9 cellular contexts compared by ENCODE assay signal in the genomic region with DNA sequence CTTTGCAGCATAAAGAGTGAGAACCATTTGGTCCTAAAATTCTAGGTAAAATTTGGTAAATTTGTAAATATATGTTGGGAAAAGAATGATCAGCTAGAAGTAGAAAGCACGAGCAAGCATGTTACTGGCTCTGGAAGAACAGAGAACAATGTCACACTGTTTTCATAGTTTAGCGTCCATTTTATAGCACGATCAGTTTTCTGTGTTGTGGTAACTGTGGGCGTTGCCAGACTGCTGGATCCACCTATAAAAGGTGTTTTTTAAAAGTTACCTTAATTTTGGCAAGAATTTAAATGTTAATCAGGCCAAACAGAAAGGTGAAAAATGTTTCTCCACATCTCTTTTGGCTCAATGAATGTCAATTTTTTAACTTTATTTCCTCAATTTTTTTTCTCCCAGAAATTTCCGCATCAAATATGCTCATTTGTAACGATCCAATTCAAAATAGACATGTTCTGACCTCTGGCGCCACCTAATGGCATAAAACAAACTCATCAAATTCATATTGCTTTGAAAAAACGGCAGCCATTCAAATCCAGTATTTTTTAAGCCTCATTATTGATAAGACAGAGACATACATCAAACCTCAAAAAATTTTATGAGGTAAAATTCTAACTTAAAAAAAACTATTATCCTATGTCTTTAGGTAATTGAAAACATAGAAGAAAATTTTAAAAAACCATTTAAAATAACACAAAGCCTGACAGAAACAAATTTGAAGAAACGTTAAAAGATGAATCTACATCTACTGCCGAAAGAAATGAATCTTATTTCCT. TPM values are rescaled to one million over a fixed set of nuclear protein-coding genes. Genes with fewer than 3 reads are reported as not detected.
A peak's percentile ranks its signal among the peaks of the same experiment; 100 is the strongest.
DNase-seq lines count a peak whose midpoint lies in the region; ATAC-seq and TF ChIP-seq lines count a peak whose summit lies in the region.
"Had no signal": no experiment of that assay in that cellular context is flagged by ENCODE, and none has a peak within 500 bp of the region (broad histone marks: within the 10 kb centered on the region; RNA-seq: fewer than 3 reads in every experiment).

No MANE protein-coding gene starts in this region.

- H3K27me3 ChIP-seq in H9 (ENCODE audit: insufficient read depth, low read length) (no peaks in the 10 kb centered on the region), aorta (ENCODE audit: control insufficient read depth in 1 of 2, insufficient read depth in 2 of 2, low read length in 1 of 2) (no peaks in the 10 kb centered on the region)

- no peak overlapping the region for H3K4me3 Mint-ChIP-seq in H9

- no peak overlapping the region for H3K9ac ChIP-seq in H9 (ENCODE audit: extremely low read depth, insufficient read length, low read length)

- WGBS in H9 (ENCODE audit: extremely low coverage, insufficient read length, low lambda C conversion rate): no CpG with 5 or more reads among the region's 10 CpGs
- 46% methylated on average over 10 of the region's 10 CpGs for WGBS in aorta, 2 donors

- intact Hi-C loops in aorta (cut with DNase I): loop anchor here in 1 of 2 donors (2.0 kb wide), 1 partner anchor 72 kb away; no protein-coding TSS in a partner anchor

- no peak overlapping the region for H3K56ac ChIP-seq in H9 (ENCODE audit: insufficient read length, low read depth, low read length)

- peak; percentile 76 for ATAC-seq in left lobe of liver
- no peak for ATAC-seq in HG03045 (IDR thresholded peaks at IDR 0.05; ENCODE audit: unreplicated experiment)
- ATAC-seq in aorta (ENCODE audit: low FRiP score): no peak

- H2BK20ac ChIP-seq in H9 (ENCODE audit: low read depth, low read length, poor library complexity, severe bottlenecking): no peak overlapping the region

- no peaks in the 10 kb centered on the region for H3K79me2 ChIP-seq in H9 (ENCODE audit: insufficient read depth, low read length)

- H2BK120ac ChIP-seq in H9 (ENCODE audit: low read depth, low read length, poor library complexity, severe bottlenecking): no peak overlapping the region

- no peak overlapping the region for H3K27ac Mint-ChIP-seq in H9

- DNase-seq in COLO829 (ENCODE audit: low spot score) (peak; percentile 51), H9 (no peak), NCI-H446 (lab: John Stamatoyannopoulos, UW) (peak; percentile 8 to 76), astrocyte of the hippocampus (ENCODE audit: low read depth, low spot score) (peak; percentile 69), left lobe of liver (ENCODE audit: low spot score) (no peak), aorta (no peak)
- no peak for DNase-seq in activated CD8-positive, alpha-beta memory T cell treated with anti-CD3 and anti-CD28 coated beads, Interleukin-2, amount 50 U/mL, for 4 hours

- H3K27ac ChIP-seq in H9 (ENCODE audit: insufficient read length, low read depth, low read length): no peak overlapping the region
- no peak overlapping the region for H3K27ac ChIP-seq in aorta (ENCODE audit: low read depth in 1 of 2, low read length in 2 of 2)

- H3K4ac ChIP-seq in H9 (ENCODE audit: low read depth, low read length): no peak overlapping the region

- H3K27me3 Mint-ChIP-seq in H9 (ENCODE audit: low read depth): no peaks in the 10 kb centered on the region

- H2BK5ac ChIP-seq in H9 (ENCODE audit: insufficient read length, low read length): no peak overlapping the region

- no peaks in the 10 kb centered on the region for H3K9me3 Mint-ChIP-seq in H9

- H2AK5ac ChIP-seq in H9 (ENCODE audit: insufficient read length, low read length): no peak overlapping the region

- TF ChIP-seq CTCF in H9 (conservative IDR thresholded peaks at IDR 0.05): peak; percentile 81

- H3K9me3 ChIP-seq in H9 (ENCODE audit: control insufficient read depth, low read depth, low read length): no peaks in the 10 kb centered on the region
- no peaks in the 10 kb centered on the region for H3K9me3 ChIP-seq in aorta (ENCODE audit: control insufficient read depth, low read length)

- no peak overlapping the region for H4K8ac ChIP-seq in H9 (replicated peaks; ENCODE audit: insufficient read length, low read depth, low read length)

- H3K36me3 Mint-ChIP-seq in H9 (ENCODE audit: insufficient read depth in 1 of 3, low read depth in 3 of 3): peaks cover 0 to 15% (median 5%) of the 10 kb centered on the region in 3 experiments; a peak in 4 of 7 replicates

- no peak overlapping the region for H3T11ph ChIP-seq in H9 (ENCODE audit: low read length)

- no peak overlapping the region for H2BK15ac ChIP-seq in H9 (ENCODE audit: low read depth, low read length)

- H3K4me1 Mint-ChIP-seq in H9: peaks cover 0 to 11% of the 10 kb centered on the region in 2 experiments; a peak in 1 of 4 replicates

- H2AFZ ChIP-seq in H9 (ENCODE audit: low read length): no peak overlapping the region

- no peaks in the 10 kb centered on the region for H3K79me1 ChIP-seq in H9 (ENCODE audit: insufficient read depth, low read depth, low read length, poor library complexity, severe bottlenecking)

- no peak overlapping the region for H4K91ac ChIP-seq in H9 (ENCODE audit: insufficient read length, low read depth, low read length)

- no peaks in the 10 kb centered on the region for H4K20me1 ChIP-seq in H9 (ENCODE audit: control insufficient read depth, insufficient read depth, insufficient read length)

- no peaks in the 10 kb centered on the region for H3K36me3 ChIP-seq in aorta (ENCODE audit: control insufficient read depth in 1 of 2, insufficient read depth in 2 of 2, low read length in 1 of 2)

- H3K14ac ChIP-seq in H9 (ENCODE audit: insufficient read depth, low read length): no peak overlapping the region

- H3K4me3 ChIP-seq in aorta (ENCODE audit: low read length in 2 of 2): no peak overlapping the region

- H3K18ac ChIP-seq in H9 (ENCODE audit: insufficient read length, low read depth, low read length): no peak overlapping the region

- H3K4me1 ChIP-seq in H9 (ENCODE audit: insufficient read depth, low read length) (no peaks in the 10 kb centered on the region; the same call in 1 of the 2 replicates), aorta (ENCODE audit: control insufficient read depth in 1 of 2, insufficient read depth in 2 of 2, low read length in 2 of 2) (no peaks in the 10 kb centered on the region)

- no peak overlapping the region for H2BK12ac ChIP-seq in H9 (ENCODE audit: insufficient read length, low read depth, low read length)

- no peak overlapping the region for H3K23ac ChIP-seq in H9 (ENCODE audit: insufficient read length, low read depth, low read length)

- H4K5ac ChIP-seq in H9 (ENCODE audit: insufficient read length, low read depth, low read length): no peak overlapping the region

- H3K4me2 ChIP-seq in H9 (ENCODE audit: insufficient read depth, insufficient read length, low read length): no peak overlapping the region

- H3K23me2 ChIP-seq in H9 (ENCODE audit: insufficient read length, low read depth, low read length, poor library complexity, severe bottlenecking): no peaks in the 10 kb centered on the region

RNA-seq across cellular contexts. Expression of a gene that starts 5.5 kb away (rescaled TPM):
- total RNA-seq in H9 (2021) (not detected in 2 replicates), left lobe of liver (0.10 TPM), aorta (under 1 TPM; 0.19 to 0.33 TPM)
- under 1 TPM in 1 of 2 donors, not detected in 1; 0.15 TPM for polyA plus RNA-seq in aorta

RNA-seq across cellular contexts. Expression of a gene that starts 35.0 kb away (rescaled TPM):
- total RNA-seq in H9 (2021) (0.04 and 0.07 TPM in 2 replicates), left lobe of liver (not detected), aorta (under 1 TPM; 0.06 to 0.54 TPM)
- not detected for polyA plus RNA-seq in aorta
- total RNA-seq: T-helper 1 cell treated with Interleukin-12 subunit alpha and Interleukin-12 subunit beta and Interleukin-4 antibody, amounts not matched to agents 30 ng/mL and 1 ng/mL, for 36 hours had no signal

RNA-seq across cellular contexts. Expression of a gene that starts 53.4 kb away (rescaled TPM):
- total RNA-seq in H9 (2021) (not detected in 2 replicates), left lobe of liver (159 TPM), aorta (not detected)
- polyA plus RNA-seq in aorta: not detected
- total RNA-seq: T-helper 1 cell treated with Interleukin-12 subunit alpha and Interleukin-12 subunit beta and Interleukin-4 antibody, amounts not matched to agents 30 ng/mL and 1 ng/mL, for 36 hours had no signal

Comparison
In these comparisons a context has a peak if more than half of its experiments do, and no peak if none do; other contexts are left out.
1. DNase-seq: peak in COLO829 (single experiment), NCI-H446 (2 of 2) and astrocyte of the hippocampus (single experiment); none in H9 (single experiment), left lobe of liver (single experiment), activated CD8-positive, alpha-beta memory T cell treated with anti-CD3 and anti-CD28 coated beads, Interleukin-2, amount 50 U/mL, for 4 hours (single experiment) and aorta (0 of 2).
2. RNA of a gene that starts 53.4 kb away (total RNA-seq): 159 TPM in left lobe of liver (single experiment); not detected in H9 and not detected in aorta; every median in the first group is over 100 times any median in the second.